ENCODE assay signal across 24 cellular contexts in the genomic region with DNA sequence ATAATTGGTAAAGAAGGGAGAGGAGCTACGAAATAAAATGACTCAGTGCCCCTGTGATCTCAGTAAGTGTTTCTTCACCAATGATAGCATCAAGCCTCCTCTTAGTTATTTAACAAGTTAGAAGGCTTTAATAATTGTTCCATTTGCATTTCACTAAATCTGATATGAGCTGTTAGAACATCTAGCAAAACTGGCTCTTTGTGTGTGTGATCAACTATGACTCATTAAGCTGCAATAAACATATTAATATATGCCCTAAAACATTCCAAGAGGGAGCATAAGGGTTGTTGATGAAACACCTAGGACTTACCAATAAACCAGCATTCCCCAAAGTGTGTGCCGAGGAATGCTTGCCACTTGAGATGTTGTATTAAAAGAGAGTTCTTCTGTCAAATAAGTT.
"Had no signal": no experiment of that assay in that cellular context is flagged by ENCODE, and none has a peak within 500 bp of the region (broad histone marks: within the 10 kb centered on the region; RNA-seq: fewer than 3 reads in every experiment).

No MANE protein-coding gene starts in this region.

- H3K27me3 ChIP-seq: heart right ventricle, neural progenitor cell, right atrium auricular region, spleen, tibial nerve had no signal

- H3K79me2 ChIP-seq: parathyroid adenoma had no signal

- H3K36me3 ChIP-seq: heart right ventricle, neural progenitor cell, right atrium auricular region, spleen, tibial nerve had no signal

- FAIRE-seq: colon, endometrium, islet of Langerhans had no signal

- H3K4me1 ChIP-seq: neural progenitor cell, parathyroid adenoma, right atrium auricular region, spleen, tibial nerve had no signal

- DNase-seq: activated CD4-positive, alpha-beta memory T cell treated with anti-CD3 and anti-CD28 coated beads for 36 hours; activated CD4-positive, alpha-beta T cell treated with anti-CD3 and anti-CD28 coated beads, Interleukin-2, amount 10 ng/mL, durations not matched to agents 24 days and 14 days; activated CD4-positive, CD25-positive, alpha-beta regulatory T cell treated with anti-CD3 and anti-CD28 coated beads, Interleukin-2, amount 50 U/mL, for 72 hours; activated CD8-positive, alpha-beta memory T cell treated with anti-CD3 and anti-CD28 coated beads, Interleukin-2, amount 50 U/mL, for 4 hours; activated effector memory CD4-positive, alpha-beta T cell treated with anti-CD3 and anti-CD28 coated beads, Interleukin-2, amount 50 U/mL, for 16 hours; activated naive CD4-positive, alpha-beta T cell treated with anti-CD3 and anti-CD28 coated beads, Interleukin-2, amount 10 ng/mL, durations not matched to agents 7 days and 5 days; activated T-cell treated with anti-CD3 and anti-CD28 coated beads, Interleukin-2, amount 50 U/mL, for 1 hour; effector CD8-positive, alpha-beta T cell; foreskin melanocyte; heart right ventricle; midbrain; naive thymus-derived CD8-positive, alpha-beta T cell; occipital lobe; spleen; stimulated activated CD4-positive, alpha-beta T cell treated with anti-CD3 and anti-CD28 coated beads, Interleukin-2, amount 100 ng/mL, for 48 hours; stimulated activated naive CD4-positive, alpha-beta T cell treated with Interleukin-2 at 50 U/mL for 16 hours; T-helper 2 cell had no signal

- H3K27ac ChIP-seq: heart right ventricle, neural progenitor cell, parathyroid adenoma, right atrium auricular region, spleen, tibial nerve had no signal

- H2AFZ ChIP-seq: neural progenitor cell, parathyroid adenoma had no signal

- H3K4me2 ChIP-seq: neural progenitor cell had no signal

- H3K9ac ChIP-seq: neural progenitor cell, parathyroid adenoma had no signal

- H3K4me3 ChIP-seq: heart right ventricle, neural progenitor cell, right atrium auricular region, spleen, tibial nerve had no signal

- ATAC-seq: heart right ventricle; naive thymus-derived CD8-positive, alpha-beta T cell had no signal

- H3K9me3 ChIP-seq: heart right ventricle, right atrium auricular region, spleen, tibial nerve had no signal
